Comparison of ENCODE assay signal across 8 cellular contexts in the genomic region with DNA sequence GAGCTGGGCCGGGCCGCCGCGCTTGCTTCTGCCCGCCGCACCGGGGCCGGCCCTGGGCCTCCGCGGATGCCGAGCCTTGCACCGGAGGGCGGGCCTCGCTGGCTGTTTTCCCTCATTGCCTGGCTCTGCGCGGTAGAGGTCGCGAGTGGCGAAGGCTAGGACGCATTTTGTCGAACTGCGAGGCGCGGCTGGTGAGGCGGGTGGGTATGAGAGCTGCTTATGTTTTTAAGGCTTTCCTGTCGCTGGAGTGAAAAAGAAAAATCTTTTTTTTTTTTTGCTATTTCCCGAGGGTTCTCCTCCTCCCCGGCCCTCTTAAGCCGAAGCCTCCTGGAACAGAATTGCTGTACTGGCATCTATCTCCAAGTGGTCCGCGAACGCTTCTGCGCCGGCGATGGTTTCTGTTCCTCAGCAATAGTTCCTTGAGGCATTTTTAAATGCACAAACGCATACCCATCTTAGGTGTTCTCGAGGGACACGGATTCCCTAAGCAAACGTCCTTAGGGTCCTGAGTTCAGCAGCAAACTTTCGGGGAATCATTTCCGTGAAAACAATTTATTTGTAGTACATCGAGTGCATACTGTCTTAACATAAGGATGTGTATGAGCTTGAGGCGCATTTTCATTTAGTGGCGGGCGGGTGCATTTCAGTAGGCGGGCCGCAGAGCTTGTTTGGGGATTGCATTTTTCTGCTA. TPM values are rescaled to one million over a fixed set of nuclear protein-coding genes. Genes with fewer than 3 reads are reported as not detected.
DNase-seq lines count a peak whose midpoint lies in the region; ATAC-seq and TF ChIP-seq lines count a peak whose summit lies in the region.

No MANE protein-coding gene starts in this region.

- H3K9me3 ChIP-seq in esophagus squamous epithelium: no peaks in the 10 kb centered on the region

- H3K4me3 ChIP-seq in esophagus squamous epithelium: peak overlapping the region; percentile 42 to 86 (median 74)

- H3K27me3 Mint-ChIP-seq in naive B cell: no peaks in the 10 kb centered on the region
- H3K27me3 Mint-ChIP-seq in stimulated activated naive B cell treated with anti-CD40 and anti-IgM and Interleukin-4, amounts not matched to agents 10 μg/mL and 1 μg/mL and 100 μg/mL, for 72 hours: no peaks in the 10 kb centered on the region

- peak in 2 of 6 experiments; percentile 7 to 28 for TF ChIP-seq CTCF in esophagus squamous epithelium (IDR thresholded peaks at IDR 0.05)

- peak; percentile 36 for ATAC-seq in GM19438 (IDR thresholded peaks at IDR 0.05; ENCODE audit: low read depth, unreplicated experiment)
- peak; percentile 38 for ATAC-seq in HG03521 (IDR thresholded peaks at IDR 0.05; ENCODE audit: unreplicated experiment)
- ATAC-seq in naive B cell (ENCODE audit: low read depth in 2 of 2): peak; percentile 61 to 65
- ATAC-seq in stimulated activated naive B cell treated with anti-CD40 and anti-IgM and Interleukin-4, amounts not matched to agents 10 μg/mL and 1 μg/mL and 100 μg/mL, for 72 hours (replicated peaks): peak; percentile 62 to 66

- WGBS in esophagus squamous epithelium, 2 donors: 0 to 1% methylated on average over 29 to 33 of the region's 47 CpGs

- H3K4me1 ChIP-seq in esophagus squamous epithelium: peaks cover 14 to 51% (median 19%) of the 10 kb centered on the region in 3 donors

- peaks cover 62 to 88% (median 80%) of the 10 kb centered on the region in 3 donors for H3K4me1 Mint-ChIP-seq in naive B cell
- H3K4me1 Mint-ChIP-seq in stimulated activated naive B cell treated with anti-CD40 and anti-IgM and Interleukin-4, amounts not matched to agents 10 μg/mL and 1 μg/mL and 100 μg/mL, for 72 hours: peaks cover 42 to 83% of the 10 kb centered on the region in 2 donors

- DNase-seq in COLO829 (ENCODE audit: low spot score): peak; percentile 20
- DNase-seq in NOMO-1 treated with DMSO at 0.1 percent for 48 hours (lab: John Stamatoyannopoulos, UW; ENCODE audit: unreplicated experiment): peak; percentile 68
- DNase-seq in activated T-cell treated with anti-CD3 and anti-CD28 coated beads, Interleukin-2, amount 50 U/mL, for 48 hours: peak; percentile 80 to 82
- DNase-seq in esophagus squamous epithelium (lab: John Stamatoyannopoulos, UW): peak; percentile 11
- DNase-seq in naive B cell: peak; percentile 59
- peak; percentile 62 for DNase-seq in stimulated activated naive B cell treated with anti-CD40 and anti-IgM and Interleukin-4, amounts not matched to agents 10 μg/mL and 1 μg/mL and 100 μg/mL, for 72 hours

- intact Hi-C loops in esophagus squamous epithelium (cut with DNase I): no loop called here

- peak overlapping the region; percentile 90 to 97 (median 94) for H3K27ac ChIP-seq in esophagus squamous epithelium

- no peaks in the 10 kb centered on the region for H3K27me3 ChIP-seq in esophagus squamous epithelium

- peaks cover 0 to 6% (median 3%) of the 10 kb centered on the region in 7 donors for H3K9me3 Mint-ChIP-seq in naive B cell
- H3K9me3 Mint-ChIP-seq in stimulated activated naive B cell treated with anti-CD40 and anti-IgM and Interleukin-4, amounts not matched to agents 10 μg/mL and 1 μg/mL and 100 μg/mL, for 72 hours: peaks cover 8 to 15% of the 10 kb centered on the region in 2 donors

- peak overlapping the region; percentile 89 to 100 (median 98) for H3K4me3 Mint-ChIP-seq in naive B cell
- peak overlapping the region; percentile 93 to 96 for H3K4me3 Mint-ChIP-seq in stimulated activated naive B cell treated with anti-CD40 and anti-IgM and Interleukin-4, amounts not matched to agents 10 μg/mL and 1 μg/mL and 100 μg/mL, for 72 hours

- H3K27ac Mint-ChIP-seq in naive B cell: peak overlapping the region; percentile 95 to 98 (median 97)
- peak overlapping the region; percentile 97 for H3K27ac Mint-ChIP-seq in stimulated activated naive B cell treated with anti-CD40 and anti-IgM and Interleukin-4, amounts not matched to agents 10 μg/mL and 1 μg/mL and 100 μg/mL, for 72 hours

- H3K36me3 ChIP-seq in esophagus squamous epithelium: peaks cover 0 to 36% (median 0%) of the 10 kb centered on the region in 3 donors

- peaks cover 16 to 21% of the 10 kb centered on the region in 2 donors for H3K36me3 Mint-ChIP-seq in naive B cell
- H3K36me3 Mint-ChIP-seq in stimulated activated naive B cell treated with anti-CD40 and anti-IgM and Interleukin-4, amounts not matched to agents 10 μg/mL and 1 μg/mL and 100 μg/mL, for 72 hours: peaks cover 38 to 71% of the 10 kb centered on the region in 2 donors

- TF ChIP-seq POLR2A in esophagus squamous epithelium (IDR thresholded peaks at IDR 0.05): no peak

RNA-seq across cellular contexts. Expression of a gene that starts 0.6 kb away (rescaled TPM):
- 10 to 100 TPM; 25.5 to 54.2 (median 38.7) TPM for total RNA-seq in esophagus squamous epithelium
- 100 to 1,000 TPM in 4 of 6 donors, 10 to 100 TPM in 2; 38.6 to 242 (median 117) TPM for polyA plus RNA-seq in naive B cell (ENCODE audit: low read depth in 6 of 6)

Comparison
In these comparisons a context has a peak if more than half of its experiments do, and no peak if none do; other contexts are left out.
1. Peak in every context shown above with its lines: DNase-seq, ATAC-seq, H3K4me3 ChIP-seq and H3K27ac ChIP-seq.
2. DNase-seq: peak in every context shown above with its lines; median percentile 81 in activated T-cell treated with anti-CD3 and anti-CD28 coated beads, Interleukin-2, amount 50 U/mL, for 48 hours; 68 in NOMO-1 treated with DMSO at 0.1 percent for 48 hours; 62 in stimulated activated naive B cell treated with anti-CD40 and anti-IgM and Interleukin-4, amounts not matched to agents 10 μg/mL and 1 μg/mL and 100 μg/mL, for 72 hours; 59 in naive B cell; 20 in COLO829; 11 in esophagus squamous epithelium.